In the genomic region with DNA sequence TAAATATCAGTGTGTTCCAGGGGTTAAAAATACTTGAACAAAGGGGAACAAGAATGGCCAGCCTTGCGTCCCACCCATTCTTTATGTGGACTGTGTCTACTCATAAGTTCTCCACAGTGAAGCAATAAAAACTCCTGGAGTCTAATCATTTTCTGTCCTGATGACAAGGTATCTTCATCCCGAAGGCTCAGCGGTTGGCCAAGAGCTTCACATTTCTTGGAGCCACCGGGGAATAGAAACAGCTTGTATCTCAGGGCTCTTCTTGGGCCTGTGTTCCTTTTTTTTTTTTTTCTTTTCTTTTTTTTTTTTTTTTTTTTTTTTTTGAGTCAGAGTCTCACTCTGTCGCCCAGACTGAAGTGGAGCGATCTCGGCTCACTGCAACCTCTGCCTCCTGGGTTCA, we compare ENCODE assay signal across 17 cellular contexts. TPM values are rescaled to one million over a fixed set of nuclear protein-coding genes. Genes with fewer than 3 reads are reported as not detected.
DNase-seq lines count a peak whose midpoint lies in the region; ATAC-seq, FAIRE-seq and TF ChIP-seq lines count a peak whose summit lies in the region.
"Had no signal": no experiment of that assay in that cellular context is flagged by ENCODE, and none has a peak within 500 bp of the region (broad histone marks: within the 10 kb centered on the region; RNA-seq: fewer than 3 reads in every experiment).

No MANE protein-coding gene starts in this region.

- no peak for TF ChIP-seq POLR2A in sigmoid colon (IDR thresholded peaks at IDR 0.05)
- no peak for TF ChIP-seq POLR2A in H54 (IDR thresholded peaks at IDR 0.05; ENCODE audit: low read depth, low read length)

- TF ChIP-seq EP300 in sigmoid colon (IDR thresholded peaks at IDR 0.05), result no peak

- intact Hi-C loops in left ventricle myocardium inferior (cut with micrococcal nuclease) (no loop called here), sigmoid colon (cut with DNase I) (no loop called here)

- TF ChIP-seq CTCF in AG10803 (conservative IDR thresholded peaks at IDR 0.05; ENCODE audit: low read length) (no peak), brain microvascular endothelial cell (IDR thresholded peaks at IDR 0.05; ENCODE audit: low read depth, low read length, missing control alignments) (no peak), left ventricle myocardium inferior (IDR thresholded peaks at IDR 0.05; ENCODE audit: borderline replicate concordance) (no peak), sigmoid colon (IDR thresholded peaks at IDR 0.05) (no peak)

- H3K4me3 ChIP-seq in AG10803 (ENCODE audit: low read length) (no peak overlapping the region), brain microvascular endothelial cell (ENCODE audit: low read depth, low read length) (no peak overlapping the region), left ventricle myocardium inferior (no peak overlapping the region), sigmoid colon (no peak overlapping the region)
- H3K4me3 ChIP-seq: A549, tibial nerve had no signal

- H3K36me3 ChIP-seq in brain microvascular endothelial cell (replicated peaks), result no peaks in the 10 kb centered on the region
- no peaks in the 10 kb centered on the region for H3K36me3 ChIP-seq in left ventricle myocardium inferior
- peaks cover 0 to 2% (median under 1%) of the 10 kb centered on the region in 4 donors for H3K36me3 ChIP-seq in sigmoid colon

- FAIRE-seq in H54 (lab: Jason Lieb, UNC), result no peak
- FAIRE-seq: A549, G401.6 had no signal

- H3K27me3 ChIP-seq in brain microvascular endothelial cell (replicated peaks) (no peaks in the 10 kb centered on the region), left ventricle myocardium inferior (ENCODE audit: low read depth) (no peaks in the 10 kb centered on the region), sigmoid colon (no peaks in the 10 kb centered on the region)
- H3K27me3 ChIP-seq: tibial nerve had no signal

- H3K9me3 ChIP-seq in left ventricle myocardium inferior (replicated peaks) (no peaks in the 10 kb centered on the region), sigmoid colon (no peaks in the 10 kb centered on the region)
- H3K9me3 ChIP-seq: A549, tibial nerve had no signal

- no peak overlapping the region for H3K27ac ChIP-seq in brain microvascular endothelial cell
- peak overlapping the region; percentile 85 for H3K27ac ChIP-seq in left ventricle myocardium inferior (replicated peaks)
- peak overlapping the region; percentile 7 to 58 (median 54) for H3K27ac ChIP-seq in sigmoid colon
- H3K27ac ChIP-seq: A549 had no signal

- peak; percentile 70 for DNase-seq in AG10803 (ENCODE audit: low read depth)
- peak; percentile 50 for DNase-seq in brain microvascular endothelial cell
- DNase-seq in left ventricle myocardium inferior, result no peak
- DNase-seq in sigmoid colon, result peak; percentile 85
- no peak for DNase-seq in glomerular visceral epithelial cell (ENCODE audit: extremely low spot score)
- DNase-seq in H54 (ENCODE audit: insufficient read length, low spot score), result no peak
- DNase-seq in HUDEP-2 (lab: John Stamatoyannopoulos, UW; ENCODE audit: unreplicated experiment in 76 of 76), result no peak
- DNase-seq: activated B cell treated with CpG ODN at 0.5 μM for 24 hours; activated naive CD4-positive, alpha-beta T cell treated with anti-CD3 and anti-CD28 coated beads, Interleukin-2, amount 50 U/mL, for 16 hours; central memory CD4-positive, alpha-beta T cell; mammary epithelial cell; NCI-H748 treated with DMSO at 0.1 percent for 48 hours; RPMI8226 had no signal

- in situ Hi-C loops in brain microvascular endothelial cell (cut with HindIII; ENCODE audit: low pct_ligation_motif_present, low sequenced_read_pairs), result no loop called here

- H3K4me1 ChIP-seq in left ventricle myocardium inferior (peaks cover 74% of the 10 kb centered on the region), sigmoid colon (peaks cover 0 to 34% (median 16%) of the 10 kb centered on the region in 4 donors)
- H3K4me1 ChIP-seq: A549 had no signal

- ATAC-seq in HG03045 (IDR thresholded peaks at IDR 0.05; ENCODE audit: unreplicated experiment), result no peak
- ATAC-seq: A549 had no signal

- WGBS in sigmoid colon, 2 donors, result 71 to 89% methylated on average over 7 of the region's 7 CpGs

RNA-seq across cellular contexts. Expression of gene ADORA2A, which starts 36.8 kb away (rescaled TPM):
- total RNA-seq in left ventricle myocardium inferior, result 3.6 TPM
- 1 to 10 TPM; 2.1 to 5.3 (median 3.3) TPM for total RNA-seq in sigmoid colon
- 1 to 10 TPM; 1.2 to 9.3 (median 1.8) TPM for polyA plus RNA-seq in sigmoid colon

Comparison
In these comparisons a context has a peak if more than half of its experiments do, and no peak if none do; other contexts are left out.
1. DNase-seq: peak in AG10803 (single experiment), brain microvascular endothelial cell (single experiment) and sigmoid colon (single experiment); none in left ventricle myocardium inferior (single experiment), glomerular visceral epithelial cell (single experiment), H54 (single experiment) and HUDEP-2 (0 of 76).